Comparison of ENCODE assay signal across 27 cellular contexts in the genomic region with DNA sequence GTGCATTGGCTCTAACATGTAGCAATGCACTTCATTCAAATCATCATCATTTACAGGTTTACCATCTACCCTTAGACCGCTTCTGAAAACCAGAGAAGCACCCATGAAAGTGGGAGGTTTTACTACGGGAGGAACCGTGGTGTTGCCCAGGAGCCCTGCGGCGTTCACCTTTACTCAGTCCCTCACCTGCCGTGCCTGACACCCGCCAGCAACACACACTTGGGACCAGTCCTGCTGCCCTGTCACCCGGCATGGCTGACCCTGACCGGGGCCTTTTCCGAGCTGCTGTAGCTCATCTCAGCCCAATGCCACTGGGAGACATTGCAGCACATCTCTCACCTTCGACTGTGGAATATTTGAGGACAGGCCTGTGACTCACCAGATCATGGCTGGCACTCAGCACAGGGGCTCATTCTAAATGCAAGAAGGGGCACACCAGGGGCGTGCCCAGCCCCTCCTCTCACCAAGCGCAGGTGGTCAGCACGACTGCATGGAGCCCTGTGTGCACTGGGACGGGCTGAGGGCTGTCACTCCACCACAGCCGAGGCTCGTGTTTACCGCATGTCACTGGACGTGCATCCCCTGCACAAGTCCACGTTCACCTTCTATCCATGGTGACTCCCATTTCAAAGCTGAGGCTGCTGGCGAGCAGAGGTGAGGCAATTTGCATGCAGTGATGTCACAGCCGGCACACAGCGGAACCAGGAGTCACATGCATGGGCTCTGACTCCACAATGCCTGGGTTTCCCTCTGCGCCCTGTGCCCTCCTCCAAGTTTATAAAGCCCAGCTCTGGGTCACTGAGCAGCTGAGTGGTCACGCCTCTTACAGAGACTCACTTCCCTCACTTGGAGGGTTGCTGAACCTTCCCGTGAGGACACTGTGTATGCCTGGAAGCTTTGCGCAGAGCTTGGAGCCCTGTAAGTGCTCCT.
DNase-seq lines count a peak whose midpoint lies in the region; ATAC-seq and TF ChIP-seq lines count a peak whose summit lies in the region.
"Had no signal": no experiment of that assay in that cellular context is flagged by ENCODE, and none has a peak within 500 bp of the region (broad histone marks: within the 10 kb centered on the region; RNA-seq: fewer than 3 reads in every experiment).

No MANE protein-coding gene starts in this region.

- intact Hi-C loops in thyroid gland (cut with DNase I), result no loop called here

- no peaks in the 10 kb centered on the region for H3K36me3 ChIP-seq in thyroid gland
- H3K36me3 ChIP-seq: BLaER1 treated with 17β-estradiol and CSF1 and Interleukin-3, amounts not matched to agents 10 nM and 100 nM; left ventricle myocardium inferior had no signal

- H3K4me1 ChIP-seq in thyroid gland, result peaks cover 33 to 51% of the 10 kb centered on the region in 2 donors
- H3K4me1 ChIP-seq: left ventricle myocardium inferior, psoas muscle had no signal

- H3K9me3 ChIP-seq in thyroid gland, result no peaks in the 10 kb centered on the region
- H3K9me3 ChIP-seq: left ventricle myocardium inferior, psoas muscle had no signal

- TF ChIP-seq POLR2A in thyroid gland (IDR thresholded peaks at IDR 0.05), result peak in 1 of 2 donors; percentile 53

- H3K27ac ChIP-seq in thyroid gland (peak overlapping the region; percentile 79 to 83 (median 79)), RWPE1 (no peak overlapping the region)
- H3K27ac ChIP-seq: 22Rv1; BLaER1 treated with 17β-estradiol and CSF1 and Interleukin-3, amounts not matched to agents 10 nM and 100 nM; left ventricle myocardium inferior; PC-9; psoas muscle had no signal

- no peaks in the 10 kb centered on the region for H3K27me3 ChIP-seq in thyroid gland
- H3K27me3 ChIP-seq: BLaER1 treated with 17β-estradiol and CSF1 and Interleukin-3, amounts not matched to agents 10 nM and 100 nM had no signal

- CTCF ChIA-PET in RWPE1 (lab: Yijun Ruan, JAX), result no interaction called here

- TF ChIP-seq CTCF in thyroid gland (IDR thresholded peaks at IDR 0.05) (no peak), RWPE1 (conservative IDR thresholded peaks at IDR 0.05; ENCODE audit: low read depth) (no peak)

- WGBS in thyroid gland, 2 donors, result 63 to 76% methylated on average over 17 to 18 of the region's 27 CpGs

- DNase-seq in NCI-H2107 (lab: John Stamatoyannopoulos, UW) (peak; percentile 23), NCI-H2107 treated with DMSO at 0.1 percent for 48 hours (lab: John Stamatoyannopoulos, UW; ENCODE audit: unreplicated experiment) (no peak), NCI-H510A treated with DMSO at 0.1 percent for 48 hours (lab: John Stamatoyannopoulos, UW) (peak; percentile 78), left lobe of liver (ENCODE audit: low spot score) (peak; percentile 15), thyroid gland (peak; percentile 97 to 98), RWPE1 (ENCODE audit: low spot score) (no peak), NCI-H146 treated with DMSO at 0.1 percent for 48 hours (lab: John Stamatoyannopoulos, UW; ENCODE audit: unreplicated experiment) (no peak), DMS 273 treated with DMSO at 0.1 percent for 48 hours (lab: John Stamatoyannopoulos, UW) (no peak)
- DNase-seq: activated CD8-positive, alpha-beta T cell treated with anti-CD3 and anti-CD28 coated beads, Interleukin-2, amount 10 ng/mL, durations not matched to agents 7 days and 5 days; aorta; DMS53; effector CD4-positive, alpha-beta T cell; HCEC 1CT; hypothalamus; immature natural killer cell; left ventricle myocardium inferior; MV-4-11; NCI-H1436; NCI-H2171 treated with DMSO at 0.1 percent for 48 hours; NCI-H526; PC-9; psoas muscle; Right ventricle myocardium superior; stimulated activated CD4-positive, alpha-beta T cell treated with anti-CD3 and anti-CD28 coated beads, Interleukin-4, amount 100 ng/mL, for 4 hours; trophoblast cell had no signal

- ATAC-seq in left lobe of liver, result no peak
- ATAC-seq: activated CD8-positive, alpha-beta T cell treated with anti-CD3 and anti-CD28 coated beads, Interleukin-2, amount 10 ng/mL, durations not matched to agents 7 days and 5 days; psoas muscle had no signal

- H3K4me3 ChIP-seq in thyroid gland (replicated peaks in 1 of 3), result no peak overlapping the region
- H3K4me3 ChIP-seq: BLaER1 treated with 17β-estradiol and CSF1 and Interleukin-3, amounts not matched to agents 10 nM and 100 nM; left ventricle myocardium inferior; PC-9; psoas muscle had no signal

- POLR2A ChIA-PET in RWPE1 (lab: Yijun Ruan, JAX; ENCODE audit: low non-redundant PET), result no interaction called here

Comparison
In these comparisons a context has a peak if more than half of its experiments do, and no peak if none do; other contexts are left out.
1. DNase-seq: peak in NCI-H2107 (single experiment), NCI-H510A treated with DMSO at 0.1 percent for 48 hours (single experiment), left lobe of liver (single experiment) and thyroid gland (2 of 2); none in NCI-H2107 treated with DMSO at 0.1 percent for 48 hours (single experiment), RWPE1 (single experiment), NCI-H146 treated with DMSO at 0.1 percent for 48 hours (single experiment) and DMS 273 treated with DMSO at 0.1 percent for 48 hours (single experiment).